8 cellular contexts compared by ENCODE assay signal in genomic region chr15:91706366-91707032, GRCh38.
DNase-seq lines count a peak whose midpoint lies in the region; ATAC-seq and TF ChIP-seq lines count a peak whose summit lies in the region.

No MANE protein-coding gene starts in this region.

- peaks cover 22% of the 10 kb centered on the region for H3K4me1 Mint-ChIP-seq in activated naive CD8-positive, alpha-beta T cell treated with anti-CD3 and anti-CD28 coated beads, Interleukin-2, amount 50 U/mL, for 24 hours

- no peak overlapping the region for H3K9ac ChIP-seq in BLaER1
- H3K9ac ChIP-seq in SU-DHL-6 (ENCODE audit: low read length), result no peak overlapping the region

- TF ChIP-seq CTCF in SU-DHL-6 (IDR thresholded peaks at IDR 0.05; ENCODE audit: insufficient read depth, low read length, poor library complexity, severe bottlenecking) (peak; percentile 67), right atrium auricular region (IDR thresholded peaks at IDR 0.05) (peak; percentile 90 to 93), gastrocnemius medialis (IDR thresholded peaks at IDR 0.05 in 4 of 5, conservative IDR thresholded peaks at IDR 0.05 in 1 of 5) (peak; percentile 60 to 82 (median 72))

- DNase-seq in NCI-H1105 (lab: John Stamatoyannopoulos, UW) (peak; percentile 1), right atrium auricular region (ENCODE audit: low spot score) (peak; percentile 90), gastrocnemius medialis (peak; percentile 24 to 71)
- peak; percentile 83 for DNase-seq in activated naive CD8-positive, alpha-beta T cell treated with anti-CD3 and anti-CD28 coated beads, Interleukin-2, amount 50 U/mL, for 24 hours

- H4K20me1 ChIP-seq in BLaER1 (no peaks in the 10 kb centered on the region), SU-DHL-6 (ENCODE audit: low read depth, low read length) (no peaks in the 10 kb centered on the region)

- no peak overlapping the region for H2AFZ ChIP-seq in SU-DHL-6 (ENCODE audit: low read depth, low read length, severe bottlenecking)

- no peaks in the 10 kb centered on the region for H3F3A ChIP-seq in SU-DHL-6 (ENCODE audit: insufficient read depth)

- no peak for TF ChIP-seq POLR2A in gastrocnemius medialis (IDR thresholded peaks at IDR 0.05)

- no peaks in the 10 kb centered on the region for H3K27me3 ChIP-seq in BLaER1
- H3K27me3 ChIP-seq in SU-DHL-6 (ENCODE audit: low read length), result no peaks in the 10 kb centered on the region
- no peaks in the 10 kb centered on the region for H3K27me3 ChIP-seq in right atrium auricular region
- H3K27me3 ChIP-seq in gastrocnemius medialis, result no peaks in the 10 kb centered on the region

- no peaks in the 10 kb centered on the region for H3K9me3 Mint-ChIP-seq in activated naive CD8-positive, alpha-beta T cell treated with anti-CD3 and anti-CD28 coated beads, Interleukin-2, amount 50 U/mL, for 24 hours

- H3K4me3 ChIP-seq in BLaER1 (no peak overlapping the region), SU-DHL-6 (ENCODE audit: insufficient read depth, low read length, poor library complexity, severe bottlenecking) (no peak overlapping the region), right atrium auricular region (no peak overlapping the region), gastrocnemius medialis (no peak overlapping the region)

- intact Hi-C loops in gastrocnemius medialis (cut with DNase I; ENCODE audit: low total_unique reads), result loop anchor here (1.0 to 10.0 kb wide), 4 partner anchors 146 to 403 kb away; partner anchors contain the start of gene SLCO3A1

- H3K4me2 ChIP-seq in BLaER1 (0 out of 2 replicates have a peak overlapping the region, but pooled peaks have one; percentile 3), SU-DHL-6 (ENCODE audit: low read depth, low read length, poor library complexity, severe bottlenecking) (no peak overlapping the region)

- H3K4me3 Mint-ChIP-seq in activated naive CD8-positive, alpha-beta T cell treated with anti-CD3 and anti-CD28 coated beads, Interleukin-2, amount 50 U/mL, for 24 hours, result no peak overlapping the region

- no peak overlapping the region for H3K27ac ChIP-seq in BLaER1
- no peak overlapping the region for H3K27ac ChIP-seq in SU-DHL-6 (ENCODE audit: low read depth, low read length)
- H3K27ac ChIP-seq in right atrium auricular region, result peak overlapping the region in 1 of 2 donors; percentile 9
- no peak overlapping the region for H3K27ac ChIP-seq in gastrocnemius medialis

- in situ Hi-C loops in gastrocnemius medialis (cut with MboI; ENCODE audit: low sequenced_read_pairs in 4 of 4), result loop anchor here in 3 of 4 donors (10.0 to 25.0 kb wide), 2 partner anchors 231 to 378 kb away; no protein-coding TSS in a partner anchor

- H3K4me1 ChIP-seq in BLaER1 (peaks cover 7% of the 10 kb centered on the region; the same call in 1 of the 2 replicates), right atrium auricular region (peaks cover 0 to 9% of the 10 kb centered on the region in 2 donors), gastrocnemius medialis (peaks cover 0 to 4% of the 10 kb centered on the region in 2 donors)

- no peaks in the 10 kb centered on the region for H3K36me3 ChIP-seq in BLaER1
- H3K36me3 ChIP-seq in SU-DHL-6 (ENCODE audit: low read length), result no peaks in the 10 kb centered on the region
- H3K36me3 ChIP-seq in right atrium auricular region, result no peaks in the 10 kb centered on the region
- no peaks in the 10 kb centered on the region for H3K36me3 ChIP-seq in gastrocnemius medialis

- H3K79me2 ChIP-seq in SU-DHL-6 (ENCODE audit: insufficient read depth, low read length), result no peaks in the 10 kb centered on the region

- ATAC-seq in GM21447 (IDR thresholded peaks at IDR 0.05; ENCODE audit: unreplicated experiment) (peak; percentile 85), gastrocnemius medialis (peak; percentile 73 to 76), HG02840 (IDR thresholded peaks at IDR 0.05; ENCODE audit: low FRiP score, unreplicated experiment) (no peak)
- ATAC-seq in activated naive CD8-positive, alpha-beta T cell treated with anti-CD3 and anti-CD28 coated beads, Interleukin-2, amount 50 U/mL, for 24 hours, result peak; percentile 100

- H3K27me3 Mint-ChIP-seq in activated naive CD8-positive, alpha-beta T cell treated with anti-CD3 and anti-CD28 coated beads, Interleukin-2, amount 50 U/mL, for 24 hours, result no peaks in the 10 kb centered on the region

- peak overlapping the region; percentile 30 for H3K27ac Mint-ChIP-seq in activated naive CD8-positive, alpha-beta T cell treated with anti-CD3 and anti-CD28 coated beads, Interleukin-2, amount 50 U/mL, for 24 hours

- no peaks in the 10 kb centered on the region for H3K9me3 ChIP-seq in BLaER1
- no peaks in the 10 kb centered on the region for H3K9me3 ChIP-seq in SU-DHL-6 (ENCODE audit: insufficient read depth, low read length)
- H3K9me3 ChIP-seq in right atrium auricular region, result no peaks in the 10 kb centered on the region
- no peaks in the 10 kb centered on the region for H3K9me3 ChIP-seq in gastrocnemius medialis

- H3K9me2 ChIP-seq in SU-DHL-6 (replicated peaks; ENCODE audit: insufficient read depth, low read length), result no peaks in the 10 kb centered on the region

- no peaks in the 10 kb centered on the region for H3K36me3 Mint-ChIP-seq in activated naive CD8-positive, alpha-beta T cell treated with anti-CD3 and anti-CD28 coated beads, Interleukin-2, amount 50 U/mL, for 24 hours (ENCODE audit: low read depth)

Comparison
In these comparisons a context has a peak if more than half of its experiments do, and no peak if none do; other contexts are left out.
1. DNase-seq: peak in every context shown above with its lines; median percentile 90 in right atrium auricular region; 83 in activated naive CD8-positive, alpha-beta T cell treated with anti-CD3 and anti-CD28 coated beads, Interleukin-2, amount 50 U/mL, for 24 hours; 48 in gastrocnemius medialis; 1 in NCI-H1105.